Comparison of ENCODE assay signal across 8 cellular contexts in the genomic region with DNA sequence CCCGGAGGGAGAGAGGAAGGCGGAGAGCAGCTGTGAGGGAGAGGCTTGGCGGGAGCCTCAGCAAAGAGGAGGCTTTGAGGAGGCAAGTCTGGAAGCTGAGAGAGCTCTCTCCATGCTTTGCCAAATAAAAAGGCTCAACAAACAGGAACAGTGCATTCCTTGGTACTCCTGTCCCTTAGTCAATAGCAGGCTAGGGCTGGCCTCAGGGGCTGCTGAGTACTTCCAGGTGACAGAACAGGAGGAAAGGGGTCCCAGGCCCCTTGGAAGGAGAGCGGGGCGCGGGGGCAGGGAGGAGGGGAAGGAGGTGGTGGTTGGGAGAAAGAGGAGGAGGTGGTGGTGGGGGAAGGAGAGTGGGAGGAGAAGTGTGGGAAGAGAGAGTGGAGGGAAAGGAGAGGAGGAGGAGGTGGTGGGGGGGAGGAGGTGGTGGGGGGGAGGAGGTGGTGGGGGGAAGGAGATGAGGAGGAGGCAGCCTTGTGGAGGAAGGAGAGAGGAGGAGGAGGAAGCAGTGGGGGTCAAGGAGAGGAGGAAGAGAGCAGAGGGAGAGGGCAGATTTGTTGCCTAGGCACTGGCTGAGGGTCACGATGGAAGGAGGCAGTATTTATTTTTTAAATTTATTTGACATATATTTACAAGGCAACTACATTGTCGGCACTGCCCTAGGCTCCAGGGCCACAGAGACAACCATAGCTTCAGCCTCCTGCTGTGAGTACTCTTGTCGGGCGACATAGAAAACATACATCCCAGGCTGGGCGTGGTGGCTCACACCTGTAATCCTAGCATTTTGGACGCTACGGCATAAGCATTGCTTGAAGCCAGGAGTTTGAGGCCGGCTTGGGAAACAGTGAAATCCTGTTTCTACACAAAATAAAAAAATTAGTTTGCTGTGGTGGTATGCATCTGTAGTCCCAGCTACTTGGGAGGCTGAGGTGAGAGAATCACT.
DNase-seq lines count a peak whose midpoint lies in the region; ATAC-seq and TF ChIP-seq lines count a peak whose summit lies in the region.

No MANE protein-coding gene starts in this region.

- H3K9ac ChIP-seq in iPS-20b (ENCODE audit: low read depth, low read length) = peak overlapping the region; percentile 77; the same call in 1 of the 2 replicates

- peaks cover 18% of the 10 kb centered on the region for H3K4me1 Mint-ChIP-seq in stimulated activated effector memory CD8-positive, alpha-beta T cell treated with anti-CD3 and anti-CD28 coated beads, Interleukin-12 subunit alpha, Interleukin-12 subunit beta, amount 100 ng/mL, for 72 hours

- H3K27ac ChIP-seq in HL-60 (replicated peaks) = no peak overlapping the region
- peak overlapping the region; percentile 47 for H3K27ac ChIP-seq in iPS-20b (ENCODE audit: low read length)

- H3K9me3 ChIP-seq in iPS-20b (ENCODE audit: insufficient read depth, low read depth, low read length) = no peaks in the 10 kb centered on the region

- POLR2A ChIA-PET in AG04449 (lab: Yijun Ruan, JAX) = interaction anchor here (0.9 to 2.7 kb wide), 10 partner anchors 11 to 690 kb away, joined by 3 to 54 read pairs (median 4); a partner anchor contains a TSS

- no peak for TF ChIP-seq CTCF in AG04449 (IDR thresholded peaks at IDR 0.05; ENCODE audit: insufficient read depth, low read length, missing control alignments)
- no peak for TF ChIP-seq CTCF in HL-60 (IDR thresholded peaks at IDR 0.05; ENCODE audit: insufficient read depth, low read length)
- no peak for TF ChIP-seq CTCF in astrocyte of the spinal cord (IDR thresholded peaks at IDR 0.05; ENCODE audit: low read depth, low read length)

- DNase-seq in AG04449 (ENCODE audit: low read depth, low spot score) = no peak
- no peak for DNase-seq in HL-60 (ENCODE audit: low read depth in 1 of 2, low spot score in 1 of 2)
- DNase-seq in astrocyte of the spinal cord (ENCODE audit: low read depth, low spot score) = no peak
- DNase-seq in stimulated activated effector memory CD8-positive, alpha-beta T cell treated with anti-CD3 and anti-CD28 coated beads, Interleukin-12 subunit alpha, Interleukin-12 subunit beta, amount 100 ng/mL, for 72 hours (ENCODE audit: low spot score in 2 of 2) = no peak
- no peak for DNase-seq in activated effector memory CD4-positive, alpha-beta T cell treated with anti-CD3 and anti-CD28 coated beads, Interleukin-2, amount 50 U/mL, for 16 hours

- ATAC-seq in stimulated activated effector memory CD8-positive, alpha-beta T cell treated with anti-CD3 and anti-CD28 coated beads, Interleukin-12 subunit alpha, Interleukin-12 subunit beta, amount 100 ng/mL, for 72 hours = no peak
- ATAC-seq in HG02642 (IDR thresholded peaks at IDR 0.05; ENCODE audit: poor library complexity, unreplicated experiment) (no peak), GM21529 (IDR thresholded peaks at IDR 0.05; ENCODE audit: unreplicated experiment) (no peak)

- no peaks in the 10 kb centered on the region for H3K36me3 Mint-ChIP-seq in stimulated activated effector memory CD8-positive, alpha-beta T cell treated with anti-CD3 and anti-CD28 coated beads, Interleukin-12 subunit alpha, Interleukin-12 subunit beta, amount 100 ng/mL, for 72 hours

- H3K4me1 ChIP-seq in iPS-20b (ENCODE audit: insufficient read depth, low read length) = peaks cover 10% of the 10 kb centered on the region

- peak overlapping the region; percentile 76 for H3K4me3 Mint-ChIP-seq in stimulated activated effector memory CD8-positive, alpha-beta T cell treated with anti-CD3 and anti-CD28 coated beads, Interleukin-12 subunit alpha, Interleukin-12 subunit beta, amount 100 ng/mL, for 72 hours

- H3K4me3 ChIP-seq in AG04449 (ENCODE audit: low read depth, low read length) = peak overlapping the region; percentile 68
- H3K4me3 ChIP-seq in HL-60 (replicated peaks; ENCODE audit: insufficient read depth, low read length) = peak overlapping the region; percentile 56
- H3K4me3 ChIP-seq in astrocyte of the spinal cord (ENCODE audit: low read depth, low read length) = peak overlapping the region; percentile 49
- peak overlapping the region; percentile 78 for H3K4me3 ChIP-seq in iPS-20b (ENCODE audit: low read length)

- in situ Hi-C loops in astrocyte of the spinal cord (cut with HindIII; ENCODE audit: low sequenced_read_pairs) = no loop called here

- no peaks in the 10 kb centered on the region for H3K36me3 ChIP-seq in iPS-20b (ENCODE audit: insufficient read depth, low read depth, low read length)

- H3K27ac Mint-ChIP-seq in stimulated activated effector memory CD8-positive, alpha-beta T cell treated with anti-CD3 and anti-CD28 coated beads, Interleukin-12 subunit alpha, Interleukin-12 subunit beta, amount 100 ng/mL, for 72 hours = no peak overlapping the region

- no peaks in the 10 kb centered on the region for H3K9me3 Mint-ChIP-seq in stimulated activated effector memory CD8-positive, alpha-beta T cell treated with anti-CD3 and anti-CD28 coated beads, Interleukin-12 subunit alpha, Interleukin-12 subunit beta, amount 100 ng/mL, for 72 hours

- CTCF ChIA-PET in AG04449 (lab: Yijun Ruan, JAX) = interaction anchor here (0.7 to 8.9 kb wide), 15 partner anchors 9 to 856 kb away, joined by 3 to 152 read pairs (median 6); a partner anchor contains a TSS

- H3K27me3 ChIP-seq in HL-60 (ENCODE audit: insufficient read depth, poor library complexity, severe bottlenecking) (peaks cover 4% of the 10 kb centered on the region), iPS-20b (ENCODE audit: insufficient read depth, low read length) (peaks cover 25% of the 10 kb centered on the region)
